In genomic region chr15:90038639-90039095, GRCh38 we compare ENCODE assay signal across 10 cellular contexts. TPM values are rescaled to one million over a fixed set of nuclear protein-coding genes. Genes with fewer than 3 reads are reported as not detected.
DNase-seq lines count a peak whose midpoint lies in the region; ATAC-seq and TF ChIP-seq lines count a peak whose summit lies in the region.
"Had no signal": no experiment of that assay in that cellular context is flagged by ENCODE, and none has a peak within 500 bp of the region (broad histone marks: within the 10 kb centered on the region; RNA-seq: fewer than 3 reads in every experiment).

No MANE protein-coding gene starts in this region.

- H4K91ac ChIP-seq in H9 (ENCODE audit: insufficient read length, low read depth, low read length), result no peak overlapping the region

- H3K9me3 ChIP-seq in BLaER1 (no peaks in the 10 kb centered on the region), H9 (ENCODE audit: control insufficient read depth, low read depth, low read length) (no peaks in the 10 kb centered on the region)
- H3K9me3 ChIP-seq: Caco-2, thoracic aorta had no signal

- H2BK12ac ChIP-seq in H9 (ENCODE audit: insufficient read length, low read depth, low read length), result no peak overlapping the region

- H3K27ac ChIP-seq in BLaER1 (no peak overlapping the region), H9 (ENCODE audit: insufficient read length, low read depth, low read length) (no peak overlapping the region)
- H3K27ac ChIP-seq: thoracic aorta had no signal

- H3K23me2 ChIP-seq in H9 (ENCODE audit: insufficient read length, low read depth, low read length, poor library complexity, severe bottlenecking), result no peaks in the 10 kb centered on the region

- H4K5ac ChIP-seq in H9 (ENCODE audit: insufficient read length, low read depth, low read length), result no peak overlapping the region

- H3K9me3 Mint-ChIP-seq in H9 (no peaks in the 10 kb centered on the region), memory B cell (no peaks in the 10 kb centered on the region)
- H3K9me3 Mint-ChIP-seq in activated CD8-positive, alpha-beta T cell treated with anti-CD3 and anti-CD28 coated beads, Interleukin-2, amount 10 ng/mL, durations not matched to agents 7 days and 5 days (ENCODE audit: insufficient read depth), result no peaks in the 10 kb centered on the region

- no CpG with 5 or more reads among the region's 3 CpGs for WGBS in H9 (ENCODE audit: extremely low coverage, insufficient read length, low lambda C conversion rate)

- no peak overlapping the region for H3K18ac ChIP-seq in H9 (ENCODE audit: insufficient read length, low read depth, low read length)

- ATAC-seq in activated CD8-positive, alpha-beta T cell treated with anti-CD3 and anti-CD28 coated beads, Interleukin-2, amount 10 ng/mL, durations not matched to agents 7 days and 5 days, result no peak
- peak; percentile 14 for ATAC-seq in memory B cell (ENCODE audit: low read depth)

- H3K4ac ChIP-seq in H9 (ENCODE audit: low read depth, low read length), result no peak overlapping the region

- POLR2A ChIA-PET in activated CD8-positive, alpha-beta T cell treated with anti-CD3 and anti-CD28 coated beads, Interleukin-2, amount 10 ng/mL, durations not matched to agents 7 days and 5 days (lab: Charles Lee), result no interaction called here
- POLR2A ChIA-PET in GM10248 (lab: Yijun Ruan, JAX), result no interaction called here

- no peak overlapping the region for H2BK15ac ChIP-seq in H9 (ENCODE audit: low read depth, low read length)

- no peak overlapping the region for H2BK120ac ChIP-seq in H9 (ENCODE audit: low read depth, low read length, poor library complexity, severe bottlenecking)

- H4K20me1 ChIP-seq in BLaER1 (no peaks in the 10 kb centered on the region), H9 (ENCODE audit: control insufficient read depth, insufficient read depth, insufficient read length) (no peaks in the 10 kb centered on the region)

- H3K27me3 Mint-ChIP-seq in H9 (ENCODE audit: low read depth) (no peaks in the 10 kb centered on the region; the same call in 1 of the 2 replicates), memory B cell (no peaks in the 10 kb centered on the region)
- H3K27me3 Mint-ChIP-seq in activated CD8-positive, alpha-beta T cell treated with anti-CD3 and anti-CD28 coated beads, Interleukin-2, amount 10 ng/mL, durations not matched to agents 7 days and 5 days (ENCODE audit: low read depth), result no peaks in the 10 kb centered on the region

- CTCF ChIA-PET in activated CD8-positive, alpha-beta T cell treated with anti-CD3 and anti-CD28 coated beads, Interleukin-2, amount 10 ng/mL, durations not matched to agents 7 days and 5 days (lab: Charles Lee), result no interaction called here
- CTCF ChIA-PET in GM10248 (lab: Yijun Ruan, JAX), result no interaction called here

- no peak overlapping the region for H2BK5ac ChIP-seq in H9 (ENCODE audit: insufficient read length, low read length)

- H3K4me3 ChIP-seq in BLaER1, result no peak overlapping the region
- H3K4me3 ChIP-seq: thoracic aorta had no signal

- 0 out of 2 replicates have a peak, but pooled peaks cover 2% of the 10 kb centered on the region for H3K79me2 ChIP-seq in H9 (ENCODE audit: insufficient read depth, low read length)

- no peaks in the 10 kb centered on the region for H3K36me3 ChIP-seq in BLaER1
- H3K36me3 ChIP-seq: thoracic aorta had no signal

- H3K79me1 ChIP-seq in H9 (ENCODE audit: insufficient read depth, low read depth, low read length, poor library complexity, severe bottlenecking), result no peaks in the 10 kb centered on the region

- H3K4me1 ChIP-seq in BLaER1 (peaks cover 99% of the 10 kb centered on the region), H9 (ENCODE audit: insufficient read depth, low read length) (peaks cover 11% of the 10 kb centered on the region; the same call in 1 of the 2 replicates)

- H3K23ac ChIP-seq in H9 (ENCODE audit: insufficient read length, low read depth, low read length), result no peak overlapping the region

- no peak overlapping the region for H2BK20ac ChIP-seq in H9 (ENCODE audit: low read depth, low read length, poor library complexity, severe bottlenecking)

- H3K4me2 ChIP-seq in BLaER1, result peak overlapping the region; percentile 88
- no peak overlapping the region for H3K4me2 ChIP-seq in H9 (ENCODE audit: insufficient read depth, insufficient read length, low read length)

- H3K27me3 ChIP-seq in BLaER1 (no peaks in the 10 kb centered on the region), H9 (ENCODE audit: insufficient read depth, low read length) (no peaks in the 10 kb centered on the region)

- DNase-seq in H9, result no peak
- no peak for DNase-seq in activated CD8-positive, alpha-beta T cell treated with anti-CD3 and anti-CD28 coated beads, Interleukin-2, amount 10 ng/mL, durations not matched to agents 7 days and 5 days
- DNase-seq in memory B cell (ENCODE audit: low spot score in 2 of 2), result no peak
- no peak for DNase-seq in retina
- DNase-seq in hepatic stellate cell (ENCODE audit: low spot score), result no peak
- no peak for DNase-seq in GM10248 (ENCODE audit: extremely low spot score)
- no peak for DNase-seq in NCI-H1092 treated with DMSO at 0.1 percent for 48 hours (lab: John Stamatoyannopoulos, UW)

- H3K36me3 Mint-ChIP-seq in H9 (ENCODE audit: insufficient read depth in 1 of 3, low read depth in 3 of 3) (no peaks in the 10 kb centered on the region), memory B cell (peaks cover 9% of the 10 kb centered on the region)
- peaks cover 6% of the 10 kb centered on the region for H3K36me3 Mint-ChIP-seq in activated CD8-positive, alpha-beta T cell treated with anti-CD3 and anti-CD28 coated beads, Interleukin-2, amount 10 ng/mL, durations not matched to agents 7 days and 5 days (ENCODE audit: low read depth)

- TF ChIP-seq CTCF in H9 (conservative IDR thresholded peaks at IDR 0.05), result no peak
- no peak for TF ChIP-seq CTCF in GM10248 (IDR thresholded peaks at IDR 0.05; ENCODE audit: control extremely low read depth, extremely low read depth, low read depth, missing control alignments)

- no peak overlapping the region for H4K8ac ChIP-seq in H9 (replicated peaks; ENCODE audit: insufficient read length, low read depth, low read length)

- H3K27ac Mint-ChIP-seq in H9 (peak overlapping the region in 2 of 3 experiments; percentile 1 to 15; a peak in 2 of 7 replicates), memory B cell (peak overlapping the region; percentile 96)
- H3K27ac Mint-ChIP-seq in activated CD8-positive, alpha-beta T cell treated with anti-CD3 and anti-CD28 coated beads, Interleukin-2, amount 10 ng/mL, durations not matched to agents 7 days and 5 days, result peak overlapping the region; percentile 64

- H3K9ac ChIP-seq in BLaER1 (no peak overlapping the region), H9 (ENCODE audit: extremely low read depth, insufficient read length, low read length) (no peak overlapping the region)

- peaks cover 56 to 68% of the 10 kb centered on the region in 2 experiments for H3K4me1 Mint-ChIP-seq in H9
- peaks cover 69% of the 10 kb centered on the region for H3K4me1 Mint-ChIP-seq in activated CD8-positive, alpha-beta T cell treated with anti-CD3 and anti-CD28 coated beads, Interleukin-2, amount 10 ng/mL, durations not matched to agents 7 days and 5 days (ENCODE audit: low read depth)
- H3K4me1 Mint-ChIP-seq in memory B cell, result peaks cover 34% of the 10 kb centered on the region

- H2AK5ac ChIP-seq in H9 (ENCODE audit: insufficient read length, low read length), result no peak overlapping the region

- no peak overlapping the region for H3K14ac ChIP-seq in H9 (ENCODE audit: insufficient read depth, low read length)

- no peak overlapping the region for H2AFZ ChIP-seq in H9 (ENCODE audit: low read length)

- no peak overlapping the region for H3K56ac ChIP-seq in H9 (ENCODE audit: insufficient read length, low read depth, low read length)

- H3K4me3 Mint-ChIP-seq in H9, result no peak overlapping the region; a peak in 1 of 5 replicates
- H3K4me3 Mint-ChIP-seq in activated CD8-positive, alpha-beta T cell treated with anti-CD3 and anti-CD28 coated beads, Interleukin-2, amount 10 ng/mL, durations not matched to agents 7 days and 5 days, result no peak overlapping the region
- peak overlapping the region; percentile 3 for H3K4me3 Mint-ChIP-seq in memory B cell

- H3T11ph ChIP-seq in H9 (ENCODE audit: low read length), result no peak overlapping the region

RNA-seq across cellular contexts. Expression of gene ZNF710, which starts 37.5 kb away (rescaled TPM):
- total RNA-seq in H9 (2021), result 40.7 and 42.8 TPM in 2 replicates
- total RNA-seq in activated CD8-positive, alpha-beta T cell treated with anti-CD3 and anti-CD28 coated beads, Interleukin-2, amount 10 ng/mL, durations not matched to agents 7 days and 5 days, result 10 to 100 TPM; 22.7 to 24.9 TPM

Comparison
In these comparisons a context has a peak if more than half of its experiments do, and no peak if none do; other contexts are left out.
1. H3K27ac Mint-ChIP-seq: peak in every context shown above with its lines; median percentile 96 in memory B cell; 64 in activated CD8-positive, alpha-beta T cell treated with anti-CD3 and anti-CD28 coated beads, Interleukin-2, amount 10 ng/mL, durations not matched to agents 7 days and 5 days; 8 in H9.